1 cellular context compared by ENCODE assay signal in genomic region chr7:95028683-95029082, GRCh38.
TF ChIP-seq lines count a peak whose summit lies in the region.

No MANE protein-coding gene starts in this region.

TF ChIP-seq in HepG2, 621 proteins besides CTCF, POLR2A, EP300 and RAD21 (continued from another document and continues in another):
- TF ChIP-seq, protein P1, sequence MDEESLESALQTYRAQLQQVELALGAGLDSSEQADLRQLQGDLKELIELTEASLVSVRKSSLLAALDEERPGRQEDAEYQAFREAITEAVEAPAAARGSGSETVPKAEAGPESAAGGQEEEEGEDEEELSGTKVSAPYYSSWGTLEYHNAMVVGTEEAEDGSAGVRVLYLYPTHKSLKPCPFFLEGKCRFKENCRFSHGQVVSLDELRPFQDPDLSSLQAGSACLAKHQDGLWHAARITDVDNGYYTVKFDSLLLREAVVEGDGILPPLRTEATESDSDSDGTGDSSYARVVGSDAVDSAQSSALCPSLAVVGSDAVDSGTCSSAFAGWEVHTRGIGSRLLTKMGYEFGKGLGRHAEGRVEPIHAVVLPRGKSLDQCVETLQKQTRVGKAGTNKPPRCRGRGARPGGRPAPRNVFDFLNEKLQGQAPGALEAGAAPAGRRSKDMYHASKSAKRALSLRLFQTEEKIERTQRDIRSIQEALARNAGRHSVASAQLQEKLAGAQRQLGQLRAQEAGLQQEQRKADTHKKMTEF (CRISPR knock-in tag; IDR thresholded peaks at IDR 0.05): peak; percentile 71
- TF ChIP-seq NR0B2 (CRISPR knock-in tag; IDR thresholded peaks at IDR 0.05) (no peak), ZNF501 (CRISPR knock-in tag; IDR thresholded peaks at IDR 0.05) (no peak), CBX2 (IDR thresholded peaks at IDR 0.05; ENCODE audit: low read depth, low read length) (no peak), CBX2 (CRISPR knock-in tag; IDR thresholded peaks at IDR 0.05; ENCODE audit: low read depth) (no peak), RARA (CRISPR knock-in tag; IDR thresholded peaks at IDR 0.05) (peak; percentile 88), FOXP1 (IDR thresholded peaks at IDR 0.05) (no peak), FOXP1 (CRISPR knock-in tag; IDR thresholded peaks at IDR 0.05) (peak; percentile 81), FOXP4 (CRISPR knock-in tag; IDR thresholded peaks at IDR 0.05) (peak; percentile 96), FOXO1 (CRISPR knock-in tag; IDR thresholded peaks at IDR 0.05) (peak; percentile 73), ZNF138 (CRISPR knock-in tag; IDR thresholded peaks at IDR 0.05; ENCODE audit: low read depth) (no peak), TRIM24 (CRISPR knock-in tag; IDR thresholded peaks at IDR 0.05) (no peak), ERF (CRISPR knock-in tag; IDR thresholded peaks at IDR 0.05) (0 out of 2 replicates have a peak, but pooled peaks have one; percentile 27), GFI1 (CRISPR knock-in tag; IDR thresholded peaks at IDR 0.05; ENCODE audit: borderline replicate concordance) (peak; percentile 94), RFX1 (IDR thresholded peaks at IDR 0.05) (no peak), THAP11 (CRISPR knock-in tag; IDR thresholded peaks at IDR 0.05) (0 out of 2 replicates have a peak, but pooled peaks have one; percentile 25), NFIC (IDR thresholded peaks at IDR 0.05; ENCODE audit: low read length) (peak; percentile 88), CCAR2 (optimal IDR thresholded peaks at IDR 0.05; ENCODE audit: low read depth, low read length) (no peak), HMG20A (CRISPR knock-in tag; IDR thresholded peaks at IDR 0.05; ENCODE audit: borderline replicate concordance) (peak; percentile 93), HHEX (CRISPR knock-in tag; IDR thresholded peaks at IDR 0.05) (0 out of 2 replicates have a peak, but pooled peaks have one; percentile 44), ZBTB42 (CRISPR knock-in tag; IDR thresholded peaks at IDR 0.05) (peak; percentile 35; the same call in 1 of the 2 replicates), MEIS2 (CRISPR knock-in tag; IDR thresholded peaks at IDR 0.05) (no peak), EZH2 (conservative IDR thresholded peaks at IDR 0.05; ENCODE audit: low read depth, low read length) (no peak), ZNF7 (CRISPR knock-in tag; IDR thresholded peaks at IDR 0.05) (no peak), ZNF350 (CRISPR knock-in tag; IDR thresholded peaks at IDR 0.05; ENCODE audit: borderline replicate concordance, low read depth) (no peak), ISL2 (CRISPR knock-in tag; IDR thresholded peaks at IDR 0.05) (peak; percentile 95), ZNF12 (CRISPR knock-in tag; IDR thresholded peaks at IDR 0.05) (0 out of 2 replicates have a peak, but pooled peaks have one; percentile 30), KMT2B (CRISPR knock-in tag; IDR thresholded peaks at IDR 0.05) (0 out of 2 replicates have a peak, but pooled peaks have one; percentile 46), ZNF205 (CRISPR knock-in tag; IDR thresholded peaks at IDR 0.05) (no peak), ZKSCAN1 (IDR thresholded peaks at IDR 0.05; ENCODE audit: low read length) (no peak)
- TF ChIP-seq, protein P2, sequence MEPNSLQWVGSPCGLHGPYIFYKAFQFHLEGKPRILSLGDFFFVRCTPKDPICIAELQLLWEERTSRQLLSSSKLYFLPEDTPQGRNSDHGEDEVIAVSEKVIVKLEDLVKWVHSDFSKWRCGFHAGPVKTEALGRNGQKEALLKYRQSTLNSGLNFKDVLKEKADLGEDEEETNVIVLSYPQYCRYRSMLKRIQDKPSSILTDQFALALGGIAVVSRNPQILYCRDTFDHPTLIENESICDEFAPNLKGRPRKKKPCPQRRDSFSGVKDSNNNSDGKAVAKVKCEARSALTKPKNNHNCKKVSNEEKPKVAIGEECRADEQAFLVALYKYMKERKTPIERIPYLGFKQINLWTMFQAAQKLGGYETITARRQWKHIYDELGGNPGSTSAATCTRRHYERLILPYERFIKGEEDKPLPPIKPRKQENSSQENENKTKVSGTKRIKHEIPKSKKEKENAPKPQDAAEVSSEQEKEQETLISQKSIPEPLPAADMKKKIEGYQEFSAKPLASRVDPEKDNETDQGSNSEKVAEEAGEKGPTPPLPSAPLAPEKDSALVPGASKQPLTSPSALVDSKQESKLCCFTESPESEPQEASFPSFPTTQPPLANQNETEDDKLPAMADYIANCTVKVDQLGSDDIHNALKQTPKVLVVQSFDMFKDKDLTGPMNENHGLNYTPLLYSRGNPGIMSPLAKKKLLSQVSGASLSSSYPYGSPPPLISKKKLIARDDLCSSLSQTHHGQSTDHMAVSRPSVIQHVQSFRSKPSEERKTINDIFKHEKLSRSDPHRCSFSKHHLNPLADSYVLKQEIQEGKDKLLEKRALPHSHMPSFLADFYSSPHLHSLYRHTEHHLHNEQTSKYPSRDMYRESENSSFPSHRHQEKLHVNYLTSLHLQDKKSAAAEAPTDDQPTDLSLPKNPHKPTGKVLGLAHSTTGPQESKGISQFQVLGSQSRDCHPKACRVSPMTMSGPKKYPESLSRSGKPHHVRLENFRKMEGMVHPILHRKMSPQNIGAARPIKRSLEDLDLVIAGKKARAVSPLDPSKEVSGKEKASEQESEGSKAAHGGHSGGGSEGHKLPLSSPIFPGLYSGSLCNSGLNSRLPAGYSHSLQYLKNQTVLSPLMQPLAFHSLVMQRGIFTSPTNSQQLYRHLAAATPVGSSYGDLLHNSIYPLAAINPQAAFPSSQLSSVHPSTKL (CRISPR knock-in tag; IDR thresholded peaks at IDR 0.05): peak; percentile 96
- TF ChIP-seq, protein P3, sequence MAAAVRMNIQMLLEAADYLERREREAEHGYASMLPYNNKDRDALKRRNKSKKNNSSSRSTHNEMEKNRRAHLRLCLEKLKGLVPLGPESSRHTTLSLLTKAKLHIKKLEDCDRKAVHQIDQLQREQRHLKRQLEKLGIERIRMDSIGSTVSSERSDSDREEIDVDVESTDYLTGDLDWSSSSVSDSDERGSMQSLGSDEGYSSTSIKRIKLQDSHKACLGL (CRISPR knock-in tag; IDR thresholded peaks at IDR 0.05): no peak
- TF ChIP-seq, protein P4, sequence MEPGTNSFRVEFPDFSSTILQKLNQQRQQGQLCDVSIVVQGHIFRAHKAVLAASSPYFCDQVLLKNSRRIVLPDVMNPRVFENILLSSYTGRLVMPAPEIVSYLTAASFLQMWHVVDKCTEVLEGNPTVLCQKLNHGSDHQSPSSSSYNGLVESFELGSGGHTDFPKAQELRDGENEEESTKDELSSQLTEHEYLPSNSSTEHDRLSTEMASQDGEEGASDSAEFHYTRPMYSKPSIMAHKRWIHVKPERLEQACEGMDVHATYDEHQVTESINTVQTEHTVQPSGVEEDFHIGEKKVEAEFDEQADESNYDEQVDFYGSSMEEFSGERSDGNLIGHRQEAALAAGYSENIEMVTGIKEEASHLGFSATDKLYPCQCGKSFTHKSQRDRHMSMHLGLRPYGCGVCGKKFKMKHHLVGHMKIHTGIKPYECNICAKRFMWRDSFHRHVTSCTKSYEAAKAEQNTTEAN (CRISPR knock-in tag; conservative IDR thresholded peaks at IDR 0.05): peak; percentile 39; the same call in 1 of the 2 replicates
- TF ChIP-seq, protein P5, sequence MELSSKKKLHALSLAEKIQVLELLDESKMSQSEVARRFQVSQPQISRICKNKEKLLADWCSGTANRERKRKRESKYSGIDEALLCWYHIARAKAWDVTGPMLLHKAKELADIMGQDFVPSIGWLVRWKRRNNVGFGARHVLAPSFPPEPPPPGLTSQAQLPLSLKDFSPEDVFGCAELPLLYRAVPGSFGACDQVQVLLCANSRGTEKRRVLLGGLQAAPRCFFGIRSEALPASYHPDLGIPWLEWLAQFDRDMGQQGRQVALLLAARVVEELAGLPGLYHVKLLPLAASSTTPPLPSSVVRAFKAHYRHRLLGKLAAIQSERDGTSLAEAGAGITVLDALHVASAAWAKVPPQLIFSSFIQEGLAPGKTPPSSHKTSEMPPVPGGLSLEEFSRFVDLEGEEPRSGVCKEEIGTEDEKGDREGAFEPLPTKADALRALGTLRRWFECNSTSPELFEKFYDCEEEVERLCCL (CRISPR knock-in tag; IDR thresholded peaks at IDR 0.05; ENCODE audit: borderline replicate concordance): no peak
- TF ChIP-seq, protein P6, sequence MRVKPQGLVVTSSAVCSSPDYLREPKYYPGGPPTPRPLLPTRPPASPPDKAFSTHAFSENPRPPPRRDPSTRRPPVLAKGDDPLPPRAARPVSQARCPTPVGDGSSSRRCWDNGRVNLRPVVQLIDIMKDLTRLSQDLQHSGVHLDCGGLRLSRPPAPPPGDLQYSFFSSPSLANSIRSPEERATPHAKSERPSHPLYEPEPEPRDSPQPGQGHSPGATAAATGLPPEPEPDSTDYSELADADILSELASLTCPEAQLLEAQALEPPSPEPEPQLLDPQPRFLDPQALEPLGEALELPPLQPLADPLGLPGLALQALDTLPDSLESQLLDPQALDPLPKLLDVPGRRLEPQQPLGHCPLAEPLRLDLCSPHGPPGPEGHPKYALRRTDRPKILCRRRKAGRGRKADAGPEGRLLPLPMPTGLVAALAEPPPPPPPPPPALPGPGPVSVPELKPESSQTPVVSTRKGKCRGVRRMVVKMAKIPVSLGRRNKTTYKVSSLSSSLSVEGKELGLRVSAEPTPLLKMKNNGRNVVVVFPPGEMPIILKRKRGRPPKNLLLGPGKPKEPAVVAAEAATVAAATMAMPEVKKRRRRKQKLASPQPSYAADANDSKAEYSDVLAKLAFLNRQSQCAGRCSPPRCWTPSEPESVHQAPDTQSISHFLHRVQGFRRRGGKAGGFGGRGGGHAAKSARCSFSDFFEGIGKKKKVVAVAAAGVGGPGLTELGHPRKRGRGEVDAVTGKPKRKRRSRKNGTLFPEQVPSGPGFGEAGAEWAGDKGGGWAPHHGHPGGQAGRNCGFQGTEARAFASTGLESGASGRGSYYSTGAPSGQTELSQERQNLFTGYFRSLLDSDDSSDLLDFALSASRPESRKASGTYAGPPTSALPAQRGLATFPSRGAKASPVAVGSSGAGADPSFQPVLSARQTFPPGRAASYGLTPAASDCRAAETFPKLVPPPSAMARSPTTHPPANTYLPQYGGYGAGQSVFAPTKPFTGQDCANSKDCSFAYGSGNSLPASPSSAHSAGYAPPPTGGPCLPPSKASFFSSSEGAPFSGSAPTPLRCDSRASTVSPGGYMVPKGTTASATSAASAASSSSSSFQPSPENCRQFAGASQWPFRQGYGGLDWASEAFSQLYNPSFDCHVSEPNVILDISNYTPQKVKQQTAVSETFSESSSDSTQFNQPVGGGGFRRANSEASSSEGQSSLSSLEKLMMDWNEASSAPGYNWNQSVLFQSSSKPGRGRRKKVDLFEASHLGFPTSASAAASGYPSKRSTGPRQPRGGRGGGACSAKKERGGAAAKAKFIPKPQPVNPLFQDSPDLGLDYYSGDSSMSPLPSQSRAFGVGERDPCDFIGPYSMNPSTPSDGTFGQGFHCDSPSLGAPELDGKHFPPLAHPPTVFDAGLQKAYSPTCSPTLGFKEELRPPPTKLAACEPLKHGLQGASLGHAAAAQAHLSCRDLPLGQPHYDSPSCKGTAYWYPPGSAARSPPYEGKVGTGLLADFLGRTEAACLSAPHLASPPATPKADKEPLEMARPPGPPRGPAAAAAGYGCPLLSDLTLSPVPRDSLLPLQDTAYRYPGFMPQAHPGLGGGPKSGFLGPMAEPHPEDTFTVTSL (CRISPR knock-in tag; IDR thresholded peaks at IDR 0.05; ENCODE audit: borderline replicate concordance): peak; percentile 88; the same call in 1 of the 2 replicates
- TF ChIP-seq, protein P7, sequence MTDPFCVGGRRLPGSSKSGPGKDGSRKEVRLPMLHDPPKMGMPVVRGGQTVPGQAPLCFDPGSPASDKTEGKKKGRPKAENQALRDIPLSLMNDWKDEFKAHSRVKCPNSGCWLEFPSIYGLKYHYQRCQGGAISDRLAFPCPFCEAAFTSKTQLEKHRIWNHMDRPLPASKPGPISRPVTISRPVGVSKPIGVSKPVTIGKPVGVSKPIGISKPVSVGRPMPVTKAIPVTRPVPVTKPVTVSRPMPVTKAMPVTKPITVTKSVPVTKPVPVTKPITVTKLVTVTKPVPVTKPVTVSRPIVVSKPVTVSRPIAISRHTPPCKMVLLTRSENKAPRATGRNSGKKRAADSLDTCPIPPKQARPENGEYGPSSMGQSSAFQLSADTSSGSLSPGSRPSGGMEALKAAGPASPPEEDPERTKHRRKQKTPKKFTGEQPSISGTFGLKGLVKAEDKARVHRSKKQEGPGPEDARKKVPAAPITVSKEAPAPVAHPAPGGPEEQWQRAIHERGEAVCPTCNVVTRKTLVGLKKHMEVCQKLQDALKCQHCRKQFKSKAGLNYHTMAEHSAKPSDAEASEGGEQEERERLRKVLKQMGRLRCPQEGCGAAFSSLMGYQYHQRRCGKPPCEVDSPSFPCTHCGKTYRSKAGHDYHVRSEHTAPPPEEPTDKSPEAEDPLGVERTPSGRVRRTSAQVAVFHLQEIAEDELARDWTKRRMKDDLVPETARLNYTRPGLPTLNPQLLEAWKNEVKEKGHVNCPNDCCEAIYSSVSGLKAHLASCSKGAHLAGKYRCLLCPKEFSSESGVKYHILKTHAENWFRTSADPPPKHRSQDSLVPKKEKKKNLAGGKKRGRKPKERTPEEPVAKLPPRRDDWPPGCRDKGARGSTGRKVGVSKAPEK (CRISPR knock-in tag; IDR thresholded peaks at IDR 0.05; ENCODE audit: borderline replicate concordance): no peak
- TF ChIP-seq, protein P8, sequence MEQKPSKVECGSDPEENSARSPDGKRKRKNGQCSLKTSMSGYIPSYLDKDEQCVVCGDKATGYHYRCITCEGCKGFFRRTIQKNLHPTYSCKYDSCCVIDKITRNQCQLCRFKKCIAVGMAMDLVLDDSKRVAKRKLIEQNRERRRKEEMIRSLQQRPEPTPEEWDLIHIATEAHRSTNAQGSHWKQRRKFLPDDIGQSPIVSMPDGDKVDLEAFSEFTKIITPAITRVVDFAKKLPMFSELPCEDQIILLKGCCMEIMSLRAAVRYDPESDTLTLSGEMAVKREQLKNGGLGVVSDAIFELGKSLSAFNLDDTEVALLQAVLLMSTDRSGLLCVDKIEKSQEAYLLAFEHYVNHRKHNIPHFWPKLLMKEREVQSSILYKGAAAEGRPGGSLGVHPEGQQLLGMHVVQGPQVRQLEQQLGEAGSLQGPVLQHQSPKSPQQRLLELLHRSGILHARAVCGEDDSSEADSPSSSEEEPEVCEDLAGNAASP (CRISPR knock-in tag; IDR thresholded peaks at IDR 0.05; ENCODE audit: borderline replicate concordance): peak; percentile 50; the same call in 1 of the 2 replicates
